ENCODE assay signal across 9 cellular contexts in the genomic region with DNA sequence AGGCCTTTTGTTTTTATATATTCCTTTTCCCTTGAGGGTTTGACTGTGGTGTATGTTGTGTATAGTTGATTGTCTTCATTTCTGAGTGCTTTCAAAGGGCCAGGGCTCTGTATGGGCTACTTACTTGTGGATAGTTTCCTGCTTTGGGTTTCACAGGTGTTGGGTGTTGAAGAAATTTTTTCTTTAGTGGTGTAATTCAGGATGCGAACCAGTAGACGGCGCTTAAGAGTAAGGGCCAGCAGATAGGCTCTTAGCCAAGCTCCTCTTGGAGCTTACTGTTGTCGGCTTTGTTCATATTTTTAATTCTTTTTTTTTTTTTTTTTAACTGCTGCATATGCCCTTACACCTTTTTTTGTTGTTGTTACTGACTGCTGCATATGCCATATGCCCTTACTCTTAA.
DNase-seq lines count a peak whose midpoint lies in the region; ATAC-seq and TF ChIP-seq lines count a peak whose summit lies in the region.
"Had no signal": no experiment of that assay in that cellular context is flagged by ENCODE, and none has a peak within 500 bp of the region (broad histone marks: within the 10 kb centered on the region; RNA-seq: fewer than 3 reads in every experiment).

No MANE protein-coding gene starts in this region.

- no peak overlapping the region for H3K18ac ChIP-seq in mesendoderm (ENCODE audit: low read length)

- no peak overlapping the region for H3K4me3 Mint-ChIP-seq in activated T-helper 2 cell treated with anti-CD3 and anti-CD28 coated beads, Interferon-gamma antibody, Interleukin-2, Interleukin-4, amounts not matched to agents 10 μg/mL and 5 μg/mL and 100 μg/mL, durations not matched to agents 14 hours and 24 hours and 36 hours (ENCODE audit: low read depth)
- H3K4me3 Mint-ChIP-seq: activated naive CD4-positive, alpha-beta T cell treated with anti-CD3 and anti-CD28 coated beads, Interleukin-2, amount 50 U/mL, for 24 hours had no signal

- intact Hi-C loops in adrenal gland (cut with DNase I), result no loop called here
- intact Hi-C loops in activated T-helper 2 cell treated with anti-CD3 and anti-CD28 coated beads, Interferon-gamma antibody, Interleukin-2, Interleukin-4, amounts not matched to agents 10 μg/mL and 5 μg/mL and 100 μg/mL, durations not matched to agents 14 hours and 24 hours and 36 hours (cut with micrococcal nuclease), result no loop called here

- no peak overlapping the region for H2BK15ac ChIP-seq in mesendoderm (replicated peaks; ENCODE audit: low read depth)

- no peak overlapping the region for H3K9ac ChIP-seq in mesendoderm (ENCODE audit: low read length)

- H3K23ac ChIP-seq in mesendoderm (ENCODE audit: low read length), result no peak overlapping the region

- no peaks in the 10 kb centered on the region for H3K27me3 ChIP-seq in adrenal gland
- H3K27me3 ChIP-seq in mesendoderm (ENCODE audit: insufficient read depth, low read length, poor library complexity), result no peaks in the 10 kb centered on the region

- ATAC-seq in GM18502 (IDR thresholded peaks at IDR 0.05; ENCODE audit: poor library complexity, unreplicated experiment) (peak; percentile 76), HG03139 (IDR thresholded peaks at IDR 0.05; ENCODE audit: unreplicated experiment) (peak; percentile 54)

- no peaks in the 10 kb centered on the region for H3K4me1 Mint-ChIP-seq in activated T-helper 2 cell treated with anti-CD3 and anti-CD28 coated beads, Interferon-gamma antibody, Interleukin-2, Interleukin-4, amounts not matched to agents 10 μg/mL and 5 μg/mL and 100 μg/mL, durations not matched to agents 14 hours and 24 hours and 36 hours (ENCODE audit: low read depth)
- H3K4me1 Mint-ChIP-seq: activated naive CD4-positive, alpha-beta T cell treated with anti-CD3 and anti-CD28 coated beads, Interleukin-2, amount 50 U/mL, for 24 hours had no signal

- no peak overlapping the region for H2BK120ac ChIP-seq in mesendoderm (ENCODE audit: low read depth, low read length)

- H3K27ac ChIP-seq in adrenal gland (no peak overlapping the region), mesendoderm (ENCODE audit: low read depth, low read length) (no peak overlapping the region)

- H3K4me1 ChIP-seq in adrenal gland (replicated peaks in 1 of 2), result no peaks in the 10 kb centered on the region
- H3K4me1 ChIP-seq in mesendoderm (ENCODE audit: control insufficient read depth, low read depth, low read length), result no peaks in the 10 kb centered on the region

- no peaks in the 10 kb centered on the region for H3K79me1 ChIP-seq in mesendoderm (ENCODE audit: low read length)

- H4K5ac ChIP-seq in mesendoderm (ENCODE audit: low read length), result no peak overlapping the region

- H3K36me3 ChIP-seq in adrenal gland (replicated peaks in 1 of 2) (no peaks in the 10 kb centered on the region), mesendoderm (ENCODE audit: control insufficient read depth, insufficient read depth, low read length) (no peaks in the 10 kb centered on the region)

- no peak overlapping the region for H2BK5ac ChIP-seq in mesendoderm (ENCODE audit: low read length)

- H3K79me2 ChIP-seq in mesendoderm (ENCODE audit: control insufficient read depth, insufficient read depth, low read length), result no peaks in the 10 kb centered on the region

- no peak overlapping the region for H3K4me2 ChIP-seq in mesendoderm (ENCODE audit: low read length)

- peaks cover 8% of the 10 kb centered on the region for H3K9me3 Mint-ChIP-seq in activated T-helper 2 cell treated with anti-CD3 and anti-CD28 coated beads, Interferon-gamma antibody, Interleukin-2, Interleukin-4, amounts not matched to agents 10 μg/mL and 5 μg/mL and 100 μg/mL, durations not matched to agents 14 hours and 24 hours and 36 hours

- DNase-seq in adrenal gland (peak in 1 of 7 donors; percentile 5), mesendoderm (peak; percentile 56), NCI-H1417 (lab: John Stamatoyannopoulos, UW) (no peak)
- DNase-seq in activated T-helper 2 cell treated with anti-CD3 and anti-CD28 coated beads, Interferon-gamma antibody, Interleukin-2, Interleukin-4, amounts not matched to agents 10 μg/mL and 5 μg/mL and 100 μg/mL, durations not matched to agents 14 hours and 24 hours and 36 hours (ENCODE audit: low spot score), result no peak
- DNase-seq in effector CD4-positive, alpha-beta T cell, result no peak
- DNase-seq in activated CD4-positive, CD25-positive, alpha-beta regulatory T cell (lab: John Stamatoyannopoulos, UW), result no peak

- TF ChIP-seq POLR2A in adrenal gland (IDR thresholded peaks at IDR 0.05), result no peak

- H3K4me3 ChIP-seq in adrenal gland (no peak overlapping the region), mesendoderm (ENCODE audit: low read length) (no peak overlapping the region)

- H3K27ac Mint-ChIP-seq in activated T-helper 2 cell treated with anti-CD3 and anti-CD28 coated beads, Interferon-gamma antibody, Interleukin-2, Interleukin-4, amounts not matched to agents 10 μg/mL and 5 μg/mL and 100 μg/mL, durations not matched to agents 14 hours and 24 hours and 36 hours, result no peak overlapping the region
- H3K27ac Mint-ChIP-seq: activated naive CD4-positive, alpha-beta T cell treated with anti-CD3 and anti-CD28 coated beads, Interleukin-2, amount 50 U/mL, for 24 hours had no signal

- no peak overlapping the region for H4K8ac ChIP-seq in mesendoderm (ENCODE audit: low read depth, low read length)

- no peak overlapping the region for H3K4ac ChIP-seq in mesendoderm (ENCODE audit: low read depth, low read length)

- no peaks in the 10 kb centered on the region for H3K9me3 ChIP-seq in adrenal gland (replicated peaks in 1 of 3)

- H2AK5ac ChIP-seq in mesendoderm (ENCODE audit: low read length), result no peak overlapping the region

- H3K27me3 Mint-ChIP-seq in activated T-helper 2 cell treated with anti-CD3 and anti-CD28 coated beads, Interferon-gamma antibody, Interleukin-2, Interleukin-4, amounts not matched to agents 10 μg/mL and 5 μg/mL and 100 μg/mL, durations not matched to agents 14 hours and 24 hours and 36 hours (ENCODE audit: low read depth), result no peaks in the 10 kb centered on the region

- H3K36me3 Mint-ChIP-seq in activated T-helper 2 cell treated with anti-CD3 and anti-CD28 coated beads, Interferon-gamma antibody, Interleukin-2, Interleukin-4, amounts not matched to agents 10 μg/mL and 5 μg/mL and 100 μg/mL, durations not matched to agents 14 hours and 24 hours and 36 hours (ENCODE audit: low read depth), result no peaks in the 10 kb centered on the region

- TF ChIP-seq CTCF in adrenal gland (IDR thresholded peaks at IDR 0.05), result peak in 5 of 6 experiments; percentile 13 to 44 (median 40)

- WGBS in adrenal gland, 4 donors, result 30 to 39% (median 33%) methylated on average over 4 of the region's 4 CpGs
- WGBS in mesendoderm (ENCODE audit: extremely low coverage, insufficient coverage, low lambda C conversion rate), result no CpG with 5 or more reads among the region's 4 CpGs

- H3K56ac ChIP-seq in mesendoderm (ENCODE audit: low read length), result no peak overlapping the region
